Comparison of ENCODE assay signal across 1 cellular context in genomic region chr4:55172694-55173287, GRCh38.
TF ChIP-seq lines count a peak whose summit lies in the region.

No MANE protein-coding gene starts in this region.

TF ChIP-seq in IMR-90, 13 proteins besides CTCF, POLR2A, EP300 and RAD21 (continued from another document):
- TF ChIP-seq MAZ (IDR thresholded peaks at IDR 0.05; ENCODE audit: borderline replicate concordance, low read depth, low read length) = no peak
- no peak for TF ChIP-seq RFX5 (IDR thresholded peaks at IDR 0.05; ENCODE audit: low read depth, low read length)
- no peak for TF ChIP-seq CHD1 (IDR thresholded peaks at IDR 0.05; ENCODE audit: low read depth, low read length)
- no peak for TF ChIP-seq CEBPB (IDR thresholded peaks at IDR 0.05; ENCODE audit: low read depth, low read length)
- TF ChIP-seq RCOR1 (IDR thresholded peaks at IDR 0.05; ENCODE audit: insufficient replicate concordance, low read length) = no peak
- TF ChIP-seq BHLHE40 (IDR thresholded peaks at IDR 0.05; ENCODE audit: low read depth, low read length) = no peak
- no peak for TF ChIP-seq MAFK (IDR thresholded peaks at IDR 0.05; ENCODE audit: low read depth, low read length)
- TF ChIP-seq NFE2L2 (IDR thresholded peaks at IDR 0.05; ENCODE audit: low read depth, low read length) = no peak
- TF ChIP-seq ELK1 (IDR thresholded peaks at IDR 0.05; ENCODE audit: borderline replicate concordance, low read depth, low read length) = no peak
- TF ChIP-seq MXI1 (IDR thresholded peaks at IDR 0.05; ENCODE audit: borderline replicate concordance, low read depth, low read length) = no peak
- no peak for TF ChIP-seq FOS (IDR thresholded peaks at IDR 0.05; ENCODE audit: low read depth, low read length)
- no peak for TF ChIP-seq SMC3 (IDR thresholded peaks at IDR 0.05; ENCODE audit: low read depth, low read length)
